Comparison of ENCODE assay signal across 10 cellular contexts in the genomic region with DNA sequence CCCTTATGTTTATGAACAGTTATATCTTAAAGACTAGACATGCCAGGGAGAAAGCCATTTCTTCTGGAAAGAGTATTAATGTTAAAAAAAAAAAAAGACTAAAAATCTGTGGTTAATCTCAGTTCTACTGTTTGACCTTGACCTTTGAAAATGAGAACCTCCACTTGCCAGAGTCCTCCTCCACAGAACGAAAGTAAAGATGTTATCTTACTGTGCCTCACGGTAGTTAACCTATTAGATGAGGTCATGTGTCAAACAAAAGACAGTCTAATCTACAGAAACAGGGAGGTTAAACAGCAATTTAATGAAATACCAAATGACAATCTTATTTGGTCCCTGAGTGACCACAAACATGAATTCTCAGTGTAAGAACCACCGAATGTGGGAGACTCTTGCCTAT. TPM values are rescaled to one million over a fixed set of nuclear protein-coding genes. Genes with fewer than 3 reads are reported as not detected.
DNase-seq lines count a peak whose midpoint lies in the region; ATAC-seq and TF ChIP-seq lines count a peak whose summit lies in the region.
"Had no signal": no experiment of that assay in that cellular context is flagged by ENCODE, and none has a peak within 500 bp of the region (broad histone marks: within the 10 kb centered on the region; RNA-seq: fewer than 3 reads in every experiment).

No MANE protein-coding gene starts in this region.

- H2AFZ ChIP-seq in OCI-LY1 (ENCODE audit: low read length) = peak overlapping the region; percentile 96; the same call in 1 of the 2 replicates
- peak overlapping the region; percentile 83 for H2AFZ ChIP-seq in parathyroid adenoma
- H2AFZ ChIP-seq in PC-3 (ENCODE audit: low read length) = no peak overlapping the region

- CTCF ChIA-PET in PC-3 (lab: Charles Lee) = interaction anchor here (0.5 to 1.4 kb wide), 2 partner anchors 215 to 407 kb away, joined by 3 to 7 read pairs; no protein-coding TSS in a partner anchor

- H3K36me3 ChIP-seq in OCI-LY1 (ENCODE audit: insufficient read depth, low read length) (no peaks in the 10 kb centered on the region), parathyroid adenoma (ENCODE audit: control insufficient read depth, insufficient read depth, low read length) (no peaks in the 10 kb centered on the region), PC-3 (ENCODE audit: low read depth, low read length) (no peaks in the 10 kb centered on the region), HAP-1 (replicated peaks) (no peaks in the 10 kb centered on the region)

- intact Hi-C loops in PC-3 (cut with micrococcal nuclease) = no loop called here

- H3K9me2 ChIP-seq in OCI-LY1 (ENCODE audit: low read depth, low read length) (no peaks in the 10 kb centered on the region), PC-3 (replicated peaks; ENCODE audit: low read length) (no peaks in the 10 kb centered on the region)

- in situ Hi-C loops in HAP-1 (cut with MboI; ENCODE audit: low sequenced_read_pairs) = no loop called here

- no peaks in the 10 kb centered on the region for H4K20me1 ChIP-seq in OCI-LY1 (ENCODE audit: insufficient read depth, low read length)
- no peaks in the 10 kb centered on the region for H4K20me1 ChIP-seq in PC-3 (ENCODE audit: low read length)

- H3K27ac ChIP-seq in OCI-LY1 (ENCODE audit: low read depth, low read length, poor library complexity, severe bottlenecking) (peak overlapping the region; percentile 70), parathyroid adenoma (peak overlapping the region; percentile 70), PC-3 (ENCODE audit: low read length) (no peak overlapping the region)
- H3K27ac ChIP-seq: A549 had no signal

- H3K9ac ChIP-seq in OCI-LY1 (ENCODE audit: low read length) (peak overlapping the region; percentile 37; the same call in 1 of the 2 replicates), parathyroid adenoma (no peak overlapping the region), PC-3 (ENCODE audit: low read length) (no peak overlapping the region)

- no peaks in the 10 kb centered on the region for H3K9me3 ChIP-seq in OCI-LY1 (ENCODE audit: low read length)
- H3K9me3 ChIP-seq in parathyroid adenoma (ENCODE audit: control insufficient read depth, low read length) = no peaks in the 10 kb centered on the region
- no peaks in the 10 kb centered on the region for H3K9me3 ChIP-seq in PC-3 (ENCODE audit: low read length)
- H3K9me3 ChIP-seq in HAP-1 = no peaks in the 10 kb centered on the region
- H3K9me3 ChIP-seq: A549 had no signal

- no peak for TF ChIP-seq CTCF in OCI-LY1 (IDR thresholded peaks at IDR 0.05; ENCODE audit: low read length)
- no peak for TF ChIP-seq CTCF in parathyroid adenoma (IDR thresholded peaks at IDR 0.05)
- no peak for TF ChIP-seq CTCF in PC-3 (conservative IDR thresholded peaks at IDR 0.05; ENCODE audit: low read depth, low read length)

- POLR2A ChIA-PET in PC-3 (lab: Charles Lee; ENCODE audit: unreplicated experiment) = no interaction called here

- ATAC-seq in HG02678 (IDR thresholded peaks at IDR 0.05; ENCODE audit: unreplicated experiment) (peak; percentile 69), PC-3 (no peak)
- ATAC-seq: A549 had no signal

- H3K4me1 ChIP-seq in OCI-LY1 (ENCODE audit: insufficient read depth, low read length, severe bottlenecking) (peaks cover 55% of the 10 kb centered on the region), parathyroid adenoma (peaks cover 21% of the 10 kb centered on the region), PC-3 (ENCODE audit: insufficient read depth, low read length) (peaks cover 10% of the 10 kb centered on the region; the same call in 1 of the 2 replicates), HAP-1 (no peaks in the 10 kb centered on the region)
- H3K4me1 ChIP-seq: A549 had no signal

- DNase-seq in NOMO-1 treated with DMSO at 0.1 percent for 48 hours (lab: John Stamatoyannopoulos, UW; ENCODE audit: unreplicated experiment) (peak; percentile 18), NOMO-1 treated with dmso at 0.1 percent for 144 hours (lab: John Stamatoyannopoulos, UW; ENCODE audit: unreplicated experiment) (no peak), kidney glomerular epithelial cell (lab: John Stamatoyannopoulos, UW) (no peak), PC-3 (no peak), HAP-1 (ENCODE audit: low spot score in 2 of 2) (no peak)

- BruUV-seq in PC-3 (replicated peaks; lab: Mats Ljungman, UMichigan) = no TSS peak

- H3K79me2 ChIP-seq in OCI-LY1 (ENCODE audit: insufficient read depth, low read length) = no peaks in the 10 kb centered on the region
- H3K79me2 ChIP-seq in parathyroid adenoma = no peaks in the 10 kb centered on the region
- no peaks in the 10 kb centered on the region for H3K79me2 ChIP-seq in PC-3 (ENCODE audit: low read length)

- H3K4me2 ChIP-seq in OCI-LY1 (ENCODE audit: low read length) = peak overlapping the region; percentile 55; the same call in 1 of the 2 replicates
- H3K4me2 ChIP-seq in parathyroid adenoma (ENCODE audit: low read length) = peak overlapping the region; percentile 11
- no peak overlapping the region for H3K4me2 ChIP-seq in PC-3 (ENCODE audit: low read length)
- H3K4me2 ChIP-seq: A549 had no signal

- H3K27me3 ChIP-seq in OCI-LY1 (ENCODE audit: insufficient read depth, low read length) (no peaks in the 10 kb centered on the region), parathyroid adenoma (ENCODE audit: control insufficient read depth, insufficient read depth, low read length) (no peaks in the 10 kb centered on the region), PC-3 (ENCODE audit: low read length) (no peaks in the 10 kb centered on the region), HAP-1 (ENCODE audit: low read depth) (no peaks in the 10 kb centered on the region)

- H3K4me3 ChIP-seq in OCI-LY1 (ENCODE audit: low read depth, low read length, poor library complexity, severe bottlenecking) = no peak overlapping the region
- H3K4me3 ChIP-seq in parathyroid adenoma (ENCODE audit: low read depth, low read length) = peak overlapping the region; percentile 1
- H3K4me3 ChIP-seq in PC-3 (ENCODE audit: low read length) = no peak overlapping the region
- no peak overlapping the region for H3K4me3 ChIP-seq in HAP-1
- H3K4me3 ChIP-seq: A549, skin epidermis had no signal

- no peaks in the 10 kb centered on the region for H3F3A ChIP-seq in OCI-LY1 (ENCODE audit: insufficient read depth, low read length)
- no peaks in the 10 kb centered on the region for H3F3A ChIP-seq in PC-3 (ENCODE audit: low read length, unreplicated experiment)

RNA-seq across cellular contexts. Expression of gene SLC14A2, which starts 51.2 kb away (rescaled TPM):
- not detected in 2 replicates for total RNA-seq in PC-3 (2014; rRNA removed)

RNA-seq across cellular contexts. Expression of gene SLC14A1, which starts 57.5 kb away (rescaled TPM):
- 2.3 and 6.9 TPM in 2 replicates for total RNA-seq in PC-3 (2014; rRNA removed)
